Comparison of ENCODE assay signal across 22 cellular contexts in genomic region chr5:38642194-38642987, GRCh38.
A peak's percentile ranks its signal among the peaks of the same experiment; 100 is the strongest.
DNase-seq lines count a peak whose midpoint lies in the region; ATAC-seq and TF ChIP-seq lines count a peak whose summit lies in the region.
"Had no signal": no experiment of that assay in that cellular context is flagged by ENCODE, and none has a peak within 500 bp of the region (broad histone marks: within the 10 kb centered on the region; RNA-seq: fewer than 3 reads in every experiment).

No MANE protein-coding gene starts in this region.

- peaks cover 3% of the 10 kb centered on the region for H3K79me1 ChIP-seq in trophoblast cell (ENCODE audit: low read length)

- CTCF ChIA-PET in Caco-2 (lab: Charles Lee): no interaction called here

- H2BK5ac ChIP-seq in trophoblast cell (ENCODE audit: low read depth, low read length, poor library complexity): no peak overlapping the region

- no peak overlapping the region for H2BK120ac ChIP-seq in trophoblast cell (ENCODE audit: insufficient read depth, low read length, poor library complexity)

- ATAC-seq in HG03521 (IDR thresholded peaks at IDR 0.05; ENCODE audit: unreplicated experiment): no peak
- ATAC-seq: activated CD8-positive, alpha-beta T cell treated with anti-CD3 and anti-CD28 coated beads, Interleukin-2, amount 10 ng/mL, durations not matched to agents 7 days and 5 days; activated T-cell treated with anti-CD3 and anti-CD28 coated beads, Interleukin-2, amount 50 U/mL, for 4 hours; left lobe of liver; upper lobe of right lung had no signal

- peaks cover 39% of the 10 kb centered on the region for H3K9me3 Mint-ChIP-seq in Caco-2 (ENCODE audit: unreplicated experiment)
- H3K9me3 Mint-ChIP-seq: activated T-cell treated with anti-CD3 and anti-CD28 coated beads, Interleukin-2, amount 50 U/mL, for 4 hours; H9 had no signal

- peak overlapping the region; percentile 29 for H2BK12ac ChIP-seq in trophoblast cell (ENCODE audit: low read length)

- peaks cover 40% of the 10 kb centered on the region for H3K4me1 Mint-ChIP-seq in Caco-2 (ENCODE audit: low read depth, unreplicated experiment)

- H4K91ac ChIP-seq in trophoblast cell (ENCODE audit: low read depth, low read length): no peak overlapping the region

- H3K4me3 ChIP-seq in Caco-2 (ENCODE audit: low read depth, low read length): no peak overlapping the region
- H3K4me3 ChIP-seq in trophoblast cell (ENCODE audit: low read depth, low read length): no peak overlapping the region
- H3K4me3 ChIP-seq: SJSA1, upper lobe of right lung had no signal

- H3K23ac ChIP-seq in trophoblast cell (ENCODE audit: low read length): no peak overlapping the region

- H3K14ac ChIP-seq in trophoblast cell (ENCODE audit: low read length): no peak overlapping the region

- no peak overlapping the region for H3K9ac ChIP-seq in trophoblast cell (ENCODE audit: low read length)

- intact Hi-C loops in Caco-2 (cut with micrococcal nuclease; ENCODE audit: unreplicated experiment): no loop called here

- POLR2A ChIA-PET in Caco-2 (lab: Charles Lee): no interaction called here

- no peaks in the 10 kb centered on the region for H3K79me2 ChIP-seq in trophoblast cell (ENCODE audit: control insufficient read depth, insufficient read depth, low read length, poor library complexity)

- H3K27ac Mint-ChIP-seq in Caco-2 (ENCODE audit: unreplicated experiment): peak overlapping the region; percentile 82
- H3K27ac Mint-ChIP-seq: activated CD8-positive, alpha-beta T cell treated with anti-CD3 and anti-CD28 coated beads, Interleukin-2, amount 10 ng/mL, durations not matched to agents 7 days and 5 days; T-helper 2 cell treated with Interferon-gamma antibody and Interleukin-4, amounts not matched to agents 5 μg/mL and 100 μg/mL, for 36 hours had no signal

- no peak overlapping the region for H2AK5ac ChIP-seq in trophoblast cell (ENCODE audit: low read length)

- H3K4me2 ChIP-seq in trophoblast cell (ENCODE audit: low read length): no peak overlapping the region

- no peak overlapping the region for H4K12ac ChIP-seq in trophoblast cell (ENCODE audit: low read depth, low read length)

- no CpG with 5 or more reads among the region's 7 CpGs for WGBS in trophoblast cell (ENCODE audit: extremely low coverage, insufficient coverage, insufficient read length)

- H3K27ac ChIP-seq in caudate nucleus (ENCODE audit: low read depth, low read length): peak overlapping the region; percentile 77
- H3K27ac ChIP-seq in trophoblast cell (ENCODE audit: low read depth, low read length): no peak overlapping the region
- H3K27ac ChIP-seq: C4-2B, SJSA1, upper lobe of right lung had no signal

- DNase-seq in Caco-2 (no peak), caudate nucleus (lab: John Stamatoyannopoulos, UW) (peak in 20 of 61 donors; percentile 1 to 73 (median 20)), islet precursor cell (peak; percentile 60), trophoblast cell (no peak), NOMO-1 (lab: John Stamatoyannopoulos, UW; ENCODE audit: unreplicated experiment in 2 of 2) (no peak), A172 (ENCODE audit: low spot score) (no peak)
- no peak for DNase-seq in stimulated activated naive CD4-positive, alpha-beta T cell (lab: John Stamatoyannopoulos, UW)
- DNase-seq: activated CD8-positive, alpha-beta T cell treated with anti-CD3 and anti-CD28 coated beads, Interleukin-2, amount 10 ng/mL, durations not matched to agents 7 days and 5 days; activated naive CD4-positive, alpha-beta T cell treated with anti-CD3 and anti-CD28 coated beads, Interleukin-2, amount 50 U/mL, for 16 hours; activated T-cell treated with anti-CD3 and anti-CD28 coated beads, Interleukin-2, amount 50 U/mL, for 4 hours; dermis blood vessel endothelial cell; DMS 273 treated with DMSO at 0.1 percent for 48 hours; GF-D8; H9; NCI-H1436 treated with DMSO at 0.1 percent for 48 hours; stimulated activated naive CD4-positive, alpha-beta T cell treated with Interleukin-2 at 50 U/mL for 16 hours; upper lobe of right lung had no signal

- no peak for TF ChIP-seq CTCF in Caco-2 (IDR thresholded peaks at IDR 0.05; ENCODE audit: insufficient read depth in 1 of 2, low read depth in 1 of 2, low read length in 1 of 2, severe bottlenecking in 1 of 2, unreplicated experiment in 1 of 2)

- H3K9me3 ChIP-seq in Caco-2: 0 out of 2 replicates have a peak, but pooled peaks cover 9% of the 10 kb centered on the region
- no peaks in the 10 kb centered on the region for H3K9me3 ChIP-seq in trophoblast cell (ENCODE audit: insufficient read depth, low read depth, low read length)
- H3K9me3 ChIP-seq: SJSA1, upper lobe of right lung had no signal

- H3K36me3 ChIP-seq in Caco-2 (ENCODE audit: control insufficient read depth, insufficient read depth, low read length): no peaks in the 10 kb centered on the region
- H3K36me3 ChIP-seq in trophoblast cell (ENCODE audit: control insufficient read depth in 1 of 2, insufficient read depth in 2 of 2, low read length in 2 of 2): no peaks in the 10 kb centered on the region
- H3K36me3 ChIP-seq: SJSA1, upper lobe of right lung had no signal

- no peak overlapping the region for H3K4ac ChIP-seq in trophoblast cell (ENCODE audit: low read depth, low read length)

- no peak overlapping the region for H3K4me3 Mint-ChIP-seq in Caco-2 (ENCODE audit: unreplicated experiment)
- H3K4me3 Mint-ChIP-seq: activated CD8-positive, alpha-beta T cell treated with anti-CD3 and anti-CD28 coated beads, Interleukin-2, amount 10 ng/mL, durations not matched to agents 7 days and 5 days; activated T-cell treated with anti-CD3 and anti-CD28 coated beads, Interleukin-2, amount 50 U/mL, for 4 hours; H9; T-helper 2 cell treated with Interferon-gamma antibody and Interleukin-4, amounts not matched to agents 5 μg/mL and 100 μg/mL, for 36 hours had no signal

- H2AFZ ChIP-seq in trophoblast cell (ENCODE audit: insufficient read depth, low read length, poor library complexity): no peak overlapping the region

- H4K8ac ChIP-seq in trophoblast cell (ENCODE audit: low read depth, low read length): no peak overlapping the region

- peaks cover 44% of the 10 kb centered on the region for H3K4me1 ChIP-seq in Caco-2
- peaks cover 3 to 13% of the 10 kb centered on the region in 2 experiments for H3K4me1 ChIP-seq in trophoblast cell (ENCODE audit: control insufficient read depth in 1 of 2, insufficient read depth in 2 of 2, low read length in 2 of 2)
- H3K4me1 ChIP-seq: upper lobe of right lung had no signal

- no peaks in the 10 kb centered on the region for H3K27me3 ChIP-seq in Caco-2 (replicated peaks; ENCODE audit: control insufficient read depth, insufficient read depth, low read length)
- no peaks in the 10 kb centered on the region for H3K27me3 ChIP-seq in trophoblast cell (ENCODE audit: insufficient read depth, low read length)
- H3K27me3 ChIP-seq: SJSA1, upper lobe of right lung had no signal

- H3K27me3 Mint-ChIP-seq in Caco-2 (ENCODE audit: insufficient read depth, unreplicated experiment): no peaks in the 10 kb centered on the region

- no TSS peak for BruUV-seq in Caco-2 (replicated peaks; lab: Mats Ljungman, UMichigan)

- no peak overlapping the region for H3K18ac ChIP-seq in trophoblast cell (ENCODE audit: low read length)

- no peaks in the 10 kb centered on the region for H3K36me3 Mint-ChIP-seq in Caco-2 (ENCODE audit: insufficient read depth, unreplicated experiment)
